ENCODE assay signal across 8 cellular contexts in the genomic region with DNA sequence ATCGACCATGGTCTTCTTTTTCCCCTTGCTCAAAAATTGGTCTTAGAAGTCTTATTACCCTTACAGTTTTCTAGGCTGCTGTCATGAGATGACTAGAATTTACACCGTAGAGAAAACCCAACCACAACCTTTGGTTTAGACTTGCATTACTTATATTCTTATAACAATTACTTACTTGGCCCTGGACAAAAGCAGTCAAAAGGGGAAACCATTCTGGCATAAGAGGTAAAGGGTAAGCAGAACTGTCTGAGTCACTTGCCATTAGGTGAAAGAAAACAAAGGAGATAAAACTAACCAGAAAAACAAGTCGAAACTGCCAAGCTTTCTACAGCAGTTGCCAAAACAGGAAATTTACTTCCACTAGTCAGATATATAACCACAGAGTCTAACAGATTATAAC. TPM values are rescaled to one million over a fixed set of nuclear protein-coding genes. Genes with fewer than 3 reads are reported as not detected.
A peak's percentile ranks its signal among the peaks of the same experiment; 100 is the strongest.
DNase-seq lines count a peak whose midpoint lies in the region; ATAC-seq and TF ChIP-seq lines count a peak whose summit lies in the region.

No MANE protein-coding gene starts in this region.

- peaks cover 51% of the 10 kb centered on the region for H3K4me1 ChIP-seq in CD8-positive, alpha-beta T cell (ENCODE audit: insufficient read depth, low read length)

- H3K27ac ChIP-seq in CD8-positive, alpha-beta T cell (ENCODE audit: low read depth, low read length): peak overlapping the region; percentile 54

- no peaks in the 10 kb centered on the region for H3K9me3 ChIP-seq in CD8-positive, alpha-beta T cell (ENCODE audit: low read length)

- H3K27me3 ChIP-seq in CD8-positive, alpha-beta T cell (ENCODE audit: insufficient read depth, low read length): no peaks in the 10 kb centered on the region
- H3K27me3 ChIP-seq in kidney epithelial cell (ENCODE audit: control insufficient read depth, insufficient read depth, low read length): no peaks in the 10 kb centered on the region

- no peak for DNase-seq in CD8-positive, alpha-beta T cell
- DNase-seq in WTC11 (ENCODE audit: low spot score): no peak
- DNase-seq in kidney epithelial cell (ENCODE audit: low read depth): peak; percentile 56
- no peak for DNase-seq in NCI-H128 (lab: John Stamatoyannopoulos, UW; ENCODE audit: unreplicated experiment)
- DNase-seq in DMS79 (lab: John Stamatoyannopoulos, UW): no peak
- no peak for DNase-seq in cortex of kidney (lab: John Stamatoyannopoulos, UW)

- H3K4me3 ChIP-seq in CD8-positive, alpha-beta T cell (ENCODE audit: low read depth, low read length): peak overlapping the region; percentile 38
- no peak overlapping the region for H3K4me3 ChIP-seq in kidney epithelial cell (ENCODE audit: low read depth, low read length)

- H3K27ac Mint-ChIP-seq in CD8-positive, alpha-beta T cell: peak overlapping the region; percentile 90
- peak overlapping the region; percentile 43 for H3K27ac Mint-ChIP-seq in WTC11

- POLR2A ChIA-PET in CD8-positive, alpha-beta T cell (lab: Charles Lee): no interaction called here
- POLR2A ChIA-PET in WTC11 (lab: Charles Lee): no interaction called here

- peaks cover 66% of the 10 kb centered on the region for H3K4me1 Mint-ChIP-seq in CD8-positive, alpha-beta T cell (ENCODE audit: low read depth)
- H3K4me1 Mint-ChIP-seq in WTC11: peaks cover 39% of the 10 kb centered on the region

- peaks cover 11% of the 10 kb centered on the region for H3K36me3 ChIP-seq in CD8-positive, alpha-beta T cell (ENCODE audit: insufficient read depth, low read length)
- H3K36me3 ChIP-seq in kidney epithelial cell (ENCODE audit: control insufficient read depth, insufficient read depth, low read length): no peaks in the 10 kb centered on the region

- H3K36me3 Mint-ChIP-seq in CD8-positive, alpha-beta T cell: peaks cover 50% of the 10 kb centered on the region
- peaks cover 32% of the 10 kb centered on the region for H3K36me3 Mint-ChIP-seq in WTC11

- peak; percentile 72 for ATAC-seq in CD8-positive, alpha-beta T cell
- peak; percentile 69 for ATAC-seq in GM19455 (IDR thresholded peaks at IDR 0.05; ENCODE audit: unreplicated experiment)
- ATAC-seq in HG03442 (IDR thresholded peaks at IDR 0.05; ENCODE audit: unreplicated experiment): peak; percentile 81
- no peak for ATAC-seq in WTC11

- peak overlapping the region; percentile 73 for H3K4me3 Mint-ChIP-seq in CD8-positive, alpha-beta T cell
- no peak overlapping the region for H3K4me3 Mint-ChIP-seq in WTC11

- H3K9me3 Mint-ChIP-seq in CD8-positive, alpha-beta T cell: peaks cover 9% of the 10 kb centered on the region
- H3K9me3 Mint-ChIP-seq in WTC11: peaks cover 3% of the 10 kb centered on the region

- no peak for TF ChIP-seq CTCF in CD8-positive, alpha-beta T cell (IDR thresholded peaks at IDR 0.05)
- TF ChIP-seq CTCF in WTC11 (IDR thresholded peaks at IDR 0.05) (no peak), kidney epithelial cell (IDR thresholded peaks at IDR 0.05; ENCODE audit: insufficient read depth, low read length, poor library complexity, severe bottlenecking) (no peak)

- intact Hi-C loops in CD8-positive, alpha-beta T cell (cut with DNase I, micrococcal nuclease): loop anchor here in 1 of 2 experiments (1.0 to 5.0 kb wide), 5 partner anchors 8 to 90 kb away; a partner anchor contains a TSS

- CTCF ChIA-PET in CD8-positive, alpha-beta T cell (lab: Charles Lee): no interaction called here
- CTCF ChIA-PET in WTC11 (lab: Charles Lee): no interaction called here

- H3K27me3 Mint-ChIP-seq in CD8-positive, alpha-beta T cell (ENCODE audit: low read depth): no peaks in the 10 kb centered on the region
- H3K27me3 Mint-ChIP-seq in WTC11 (ENCODE audit: low read depth): no peaks in the 10 kb centered on the region

TF ChIP-seq in WTC11, 78 proteins besides CTCF, POLR2A, EP300 and RAD21:
- no peak for TF ChIP-seq JAZF1 (CRISPR knock-in tag; IDR thresholded peaks at IDR 0.05)
- no peak for TF ChIP-seq GTF2I (CRISPR knock-in tag; conservative IDR thresholded peaks at IDR 0.05)
- TF ChIP-seq MYBL2 (CRISPR knock-in tag; IDR thresholded peaks at IDR 0.05): no peak
- TF ChIP-seq, protein P1, sequence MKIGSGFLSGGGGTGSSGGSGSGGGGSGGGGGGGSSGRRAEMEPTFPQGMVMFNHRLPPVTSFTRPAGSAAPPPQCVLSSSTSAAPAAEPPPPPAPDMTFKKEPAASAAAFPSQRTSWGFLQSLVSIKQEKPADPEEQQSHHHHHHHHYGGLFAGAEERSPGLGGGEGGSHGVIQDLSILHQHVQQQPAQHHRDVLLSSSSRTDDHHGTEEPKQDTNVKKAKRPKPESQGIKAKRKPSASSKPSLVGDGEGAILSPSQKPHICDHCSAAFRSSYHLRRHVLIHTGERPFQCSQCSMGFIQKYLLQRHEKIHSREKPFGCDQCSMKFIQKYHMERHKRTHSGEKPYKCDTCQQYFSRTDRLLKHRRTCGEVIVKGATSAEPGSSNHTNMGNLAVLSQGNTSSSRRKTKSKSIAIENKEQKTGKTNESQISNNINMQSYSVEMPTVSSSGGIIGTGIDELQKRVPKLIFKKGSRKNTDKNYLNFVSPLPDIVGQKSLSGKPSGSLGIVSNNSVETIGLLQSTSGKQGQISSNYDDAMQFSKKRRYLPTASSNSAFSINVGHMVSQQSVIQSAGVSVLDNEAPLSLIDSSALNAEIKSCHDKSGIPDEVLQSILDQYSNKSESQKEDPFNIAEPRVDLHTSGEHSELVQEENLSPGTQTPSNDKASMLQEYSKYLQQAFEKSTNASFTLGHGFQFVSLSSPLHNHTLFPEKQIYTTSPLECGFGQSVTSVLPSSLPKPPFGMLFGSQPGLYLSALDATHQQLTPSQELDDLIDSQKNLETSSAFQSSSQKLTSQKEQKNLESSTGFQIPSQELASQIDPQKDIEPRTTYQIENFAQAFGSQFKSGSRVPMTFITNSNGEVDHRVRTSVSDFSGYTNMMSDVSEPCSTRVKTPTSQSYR (CRISPR knock-in tag; IDR thresholded peaks at IDR 0.05): no peak
- no peak for TF ChIP-seq TEAD1 (CRISPR knock-in tag; IDR thresholded peaks at IDR 0.05)
- TF ChIP-seq NR3C1 (CRISPR knock-in tag; conservative IDR thresholded peaks at IDR 0.05; ENCODE audit: low read depth): no peak
- TF ChIP-seq, protein P2, sequence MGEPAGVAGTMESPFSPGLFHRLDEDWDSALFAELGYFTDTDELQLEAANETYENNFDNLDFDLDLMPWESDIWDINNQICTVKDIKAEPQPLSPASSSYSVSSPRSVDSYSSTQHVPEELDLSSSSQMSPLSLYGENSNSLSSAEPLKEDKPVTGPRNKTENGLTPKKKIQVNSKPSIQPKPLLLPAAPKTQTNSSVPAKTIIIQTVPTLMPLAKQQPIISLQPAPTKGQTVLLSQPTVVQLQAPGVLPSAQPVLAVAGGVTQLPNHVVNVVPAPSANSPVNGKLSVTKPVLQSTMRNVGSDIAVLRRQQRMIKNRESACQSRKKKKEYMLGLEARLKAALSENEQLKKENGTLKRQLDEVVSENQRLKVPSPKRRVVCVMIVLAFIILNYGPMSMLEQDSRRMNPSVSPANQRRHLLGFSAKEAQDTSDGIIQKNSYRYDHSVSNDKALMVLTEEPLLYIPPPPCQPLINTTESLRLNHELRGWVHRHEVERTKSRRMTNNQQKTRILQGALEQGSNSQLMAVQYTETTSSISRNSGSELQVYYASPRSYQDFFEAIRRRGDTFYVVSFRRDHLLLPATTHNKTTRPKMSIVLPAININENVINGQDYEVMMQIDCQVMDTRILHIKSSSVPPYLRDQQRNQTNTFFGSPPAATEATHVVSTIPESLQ (CRISPR knock-in tag; IDR thresholded peaks at IDR 0.05): no peak
- no peak for TF ChIP-seq ZBTB21 (CRISPR knock-in tag; IDR thresholded peaks at IDR 0.05; ENCODE audit: borderline replicate concordance)
- TF ChIP-seq, protein P3, sequence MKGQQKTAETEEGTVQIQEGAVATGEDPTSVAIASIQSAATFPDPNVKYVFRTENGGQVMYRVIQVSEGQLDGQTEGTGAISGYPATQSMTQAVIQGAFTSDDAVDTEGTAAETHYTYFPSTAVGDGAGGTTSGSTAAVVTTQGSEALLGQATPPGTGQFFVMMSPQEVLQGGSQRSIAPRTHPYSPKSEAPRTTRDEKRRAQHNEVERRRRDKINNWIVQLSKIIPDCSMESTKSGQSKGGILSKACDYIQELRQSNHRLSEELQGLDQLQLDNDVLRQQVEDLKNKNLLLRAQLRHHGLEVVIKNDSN (CRISPR knock-in tag; IDR thresholded peaks at IDR 0.05): no peak

RNA-seq across cellular contexts. Expression of a gene that starts 17.9 kb away (rescaled TPM):
- 10 to 100 TPM; 22.8 to 24.7 TPM for total RNA-seq in CD8-positive, alpha-beta T cell
- total RNA-seq in WTC11 (2021) (40.8 to 47.2 TPM (median 43.2 TPM) in 3 replicates), kidney epithelial cell (42.0 and 44.5 TPM in 2 replicates)
